Comparison of ENCODE assay signal across 8 cellular contexts in genomic region chr11:85627998-85628770, GRCh38. TPM values are rescaled to one million over a fixed set of nuclear protein-coding genes. Genes with fewer than 3 reads are reported as not detected.
DNase-seq lines count a peak whose midpoint lies in the region; ATAC-seq and TF ChIP-seq lines count a peak whose summit lies in the region.

TMEM126B (plus strand) TSS chr11:85628593; CDS start chr11:85628608, 15 bp downstream.

- under 1% methylated on average over 41 of the region's 41 CpGs for WGBS in liver

- peak within 1 kb of the TSS; percentile 75 to 96 (median 93) for H3K4me3 ChIP-seq in liver (ENCODE audit: low read depth in 1 of 3, low read length in 3 of 3)

- H3K36me3 ChIP-seq in liver (ENCODE audit: control insufficient read depth in 4 of 4, insufficient read depth in 3 of 4, low read depth in 1 of 4, low read length in 3 of 4) = peaks cover 0 to 6% (median 5%) of the 10 kb centered on the region in 4 donors

- H3K27ac ChIP-seq in C4-2B = peak within 1 kb of the TSS; percentile 66
- peak within 1 kb of the TSS; percentile 91 for H3K27ac ChIP-seq in liver (ENCODE audit: low read depth in 1 of 2, low read length in 2 of 2)

- peak; percentile 99 for DNase-seq in NCI-H774 (lab: John Stamatoyannopoulos, UW)
- peak; percentile 95 to 96 for DNase-seq in activated CD4-positive, alpha-beta T cell treated with anti-CD3 and anti-CD28 coated beads, Interleukin-2, amount 50 U/mL, for 4 hours
- peak; percentile 97 for DNase-seq in dermis blood vessel endothelial cell
- DNase-seq in stimulated activated CD4-positive, alpha-beta T cell treated with anti-CD3 and anti-CD28 coated beads, Interleukin-4, amount 100 ng/mL, for 24 hours = peak; percentile 98

- peak; percentile 22 to 34 for TF ChIP-seq RAD21 in liver (IDR thresholded peaks at IDR 0.05)

- H3K27me3 ChIP-seq in liver (ENCODE audit: control insufficient read depth in 4 of 4, insufficient read depth in 4 of 4, low read length in 3 of 4) = no peaks in the 10 kb centered on the region

- H3K9ac ChIP-seq in liver (ENCODE audit: low read depth in 1 of 2, low read length in 2 of 2) = peak within 1 kb of the TSS; percentile 76 to 88

- H3K4me1 ChIP-seq in liver (ENCODE audit: control insufficient read depth in 4 of 4, insufficient read depth in 4 of 4, low read length in 3 of 4) = peaks cover 2 to 22% (median 14%) of the 10 kb centered on the region in 4 donors

- H3K9me3 ChIP-seq in liver (ENCODE audit: control insufficient read depth in 4 of 4, low read length in 3 of 4) = no peaks in the 10 kb centered on the region

- peak; percentile 99 for ATAC-seq in GM19395 (IDR thresholded peaks at IDR 0.05; ENCODE audit: unreplicated experiment)
- ATAC-seq in HG03565 (IDR thresholded peaks at IDR 0.05; ENCODE audit: unreplicated experiment) = peak; percentile 97

- no peak for TF ChIP-seq CTCF in C4-2B (conservative IDR thresholded peaks at IDR 0.05)
- TF ChIP-seq CTCF in liver (IDR thresholded peaks at IDR 0.05; ENCODE audit: low read depth, low read length, missing input control) = no peak

TF ChIP-seq in liver, 16 proteins besides CTCF, POLR2A, EP300 and RAD21:
- TF ChIP-seq NR2F2 (IDR thresholded peaks at IDR 0.05) (peak; percentile 47), TAF1 (conservative IDR thresholded peaks at IDR 0.05) (peak; percentile 89), HNF4G (IDR thresholded peaks at IDR 0.05) (no peak), HNF4A (conservative IDR thresholded peaks at IDR 0.05) (peak; percentile 22 to 37), FOXA2 (IDR thresholded peaks at IDR 0.05) (no peak), SP1 (IDR thresholded peaks at IDR 0.05) (peak; percentile 86), RXRA (IDR thresholded peaks at IDR 0.05) (peak; percentile 40 to 46), FOXA1 (IDR thresholded peaks at IDR 0.05) (peak; percentile 49), GABPA (IDR thresholded peaks at IDR 0.05 in 1 of 2, conservative IDR thresholded peaks at IDR 0.05 in 1 of 2) (peak in 1 of 2 donors; percentile 84), EGR1 (IDR thresholded peaks at IDR 0.05; ENCODE audit: low read depth in 2 of 2) (peak; percentile 70 to 88), ZBTB33 (IDR thresholded peaks at IDR 0.05) (peak; percentile 90), YY1 (IDR thresholded peaks at IDR 0.05) (peak; percentile 99), JUND (IDR thresholded peaks at IDR 0.05) (peak; percentile 23 to 56)
- TF ChIP-seq, protein P1, sequence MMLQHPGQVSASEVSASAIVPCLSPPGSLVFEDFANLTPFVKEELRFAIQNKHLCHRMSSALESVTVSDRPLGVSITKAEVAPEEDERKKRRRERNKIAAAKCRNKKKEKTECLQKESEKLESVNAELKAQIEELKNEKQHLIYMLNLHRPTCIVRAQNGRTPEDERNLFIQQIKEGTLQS (IDR thresholded peaks at IDR 0.05) = no peak
- TF ChIP-seq, protein P2, sequence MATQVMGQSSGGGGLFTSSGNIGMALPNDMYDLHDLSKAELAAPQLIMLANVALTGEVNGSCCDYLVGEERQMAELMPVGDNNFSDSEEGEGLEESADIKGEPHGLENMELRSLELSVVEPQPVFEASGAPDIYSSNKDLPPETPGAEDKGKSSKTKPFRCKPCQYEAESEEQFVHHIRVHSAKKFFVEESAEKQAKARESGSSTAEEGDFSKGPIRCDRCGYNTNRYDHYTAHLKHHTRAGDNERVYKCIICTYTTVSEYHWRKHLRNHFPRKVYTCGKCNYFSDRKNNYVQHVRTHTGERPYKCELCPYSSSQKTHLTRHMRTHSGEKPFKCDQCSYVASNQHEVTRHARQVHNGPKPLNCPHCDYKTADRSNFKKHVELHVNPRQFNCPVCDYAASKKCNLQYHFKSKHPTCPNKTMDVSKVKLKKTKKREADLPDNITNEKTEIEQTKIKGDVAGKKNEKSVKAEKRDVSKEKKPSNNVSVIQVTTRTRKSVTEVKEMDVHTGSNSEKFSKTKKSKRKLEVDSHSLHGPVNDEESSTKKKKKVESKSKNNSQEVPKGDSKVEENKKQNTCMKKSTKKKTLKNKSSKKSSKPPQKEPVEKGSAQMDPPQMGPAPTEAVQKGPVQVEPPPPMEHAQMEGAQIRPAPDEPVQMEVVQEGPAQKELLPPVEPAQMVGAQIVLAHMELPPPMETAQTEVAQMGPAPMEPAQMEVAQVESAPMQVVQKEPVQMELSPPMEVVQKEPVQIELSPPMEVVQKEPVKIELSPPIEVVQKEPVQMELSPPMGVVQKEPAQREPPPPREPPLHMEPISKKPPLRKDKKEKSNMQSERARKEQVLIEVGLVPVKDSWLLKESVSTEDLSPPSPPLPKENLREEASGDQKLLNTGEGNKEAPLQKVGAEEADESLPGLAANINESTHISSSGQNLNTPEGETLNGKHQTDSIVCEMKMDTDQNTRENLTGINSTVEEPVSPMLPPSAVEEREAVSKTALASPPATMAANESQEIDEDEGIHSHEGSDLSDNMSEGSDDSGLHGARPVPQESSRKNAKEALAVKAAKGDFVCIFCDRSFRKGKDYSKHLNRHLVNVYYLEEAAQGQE (IDR thresholded peaks at IDR 0.05) = peak; percentile 84
- TF ChIP-seq, protein P3, sequence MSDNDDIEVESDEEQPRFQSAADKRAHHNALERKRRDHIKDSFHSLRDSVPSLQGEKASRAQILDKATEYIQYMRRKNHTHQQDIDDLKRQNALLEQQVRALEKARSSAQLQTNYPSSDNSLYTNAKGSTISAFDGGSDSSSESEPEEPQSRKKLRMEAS (IDR thresholded peaks at IDR 0.05) = peak; percentile 85

RNA-seq across cellular contexts. Expression of gene TMEM126B, which starts in this region (rescaled TPM):
- 55.8 and 69.4 TPM in 2 replicates for total RNA-seq in dermis blood vessel endothelial cell
- 10 to 100 TPM; 20.0 to 28.1 TPM for total RNA-seq in liver
- polyA plus RNA-seq in liver = 10 to 100 TPM; 25.7 to 32.3 TPM

Comparison
In these comparisons a context has a peak if more than half of its experiments do, and no peak if none do; other contexts are left out.
1. Peak in every context shown above with its lines: DNase-seq, ATAC-seq, H3K4me3 ChIP-seq and H3K27ac ChIP-seq.